1 cellular context compared by ENCODE assay signal in the genomic region with DNA sequence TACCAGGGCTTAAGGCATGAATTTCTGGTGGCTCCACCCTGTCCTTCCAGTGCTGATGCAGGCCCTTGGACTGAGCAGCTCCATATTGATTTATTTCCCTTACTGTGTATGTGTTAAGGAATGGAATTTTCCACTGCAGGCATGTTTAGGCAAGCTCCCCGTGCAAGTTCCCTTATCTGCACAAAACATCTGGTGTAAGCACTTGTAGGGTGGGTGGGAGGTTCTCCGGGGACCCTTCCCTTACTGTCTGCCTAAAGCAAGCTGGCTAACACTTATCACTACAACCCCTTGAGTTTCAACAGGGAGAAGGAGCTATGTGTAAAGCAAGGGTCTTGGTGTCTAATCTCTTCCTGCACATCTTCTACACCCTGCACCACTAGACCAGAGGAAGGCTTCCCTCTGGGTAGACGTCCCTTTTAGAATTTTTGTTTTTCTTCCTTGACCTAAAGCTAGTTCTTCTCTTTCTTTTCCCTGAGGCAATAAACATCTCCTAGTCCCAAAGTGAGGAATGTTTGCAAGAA.
TF ChIP-seq lines count a peak whose summit lies in the region.

No MANE protein-coding gene starts in this region.

TF ChIP-seq in HepG2, 621 proteins besides CTCF, POLR2A, EP300 and RAD21:
- TF ChIP-seq ONECUT2 (CRISPR knock-in tag; IDR thresholded peaks at IDR 0.05) (peak; percentile 80), ZNF564 (CRISPR knock-in tag; IDR thresholded peaks at IDR 0.05) (0 out of 2 replicates have a peak, but pooled peaks have one; percentile 64), ZNF777 (CRISPR knock-in tag; IDR thresholded peaks at IDR 0.05) (no peak), ZNF878 (CRISPR knock-in tag; IDR thresholded peaks at IDR 0.05) (no peak), SNAPC2 (CRISPR knock-in tag; IDR thresholded peaks at IDR 0.05) (no peak), SOX6 (IDR thresholded peaks at IDR 0.05) (no peak), SOX6 (CRISPR knock-in tag; IDR thresholded peaks at IDR 0.05) (0 out of 2 replicates have a peak, but pooled peaks have one; percentile 7), TP53 (CRISPR knock-in tag; conservative IDR thresholded peaks at IDR 0.05) (peak; percentile 97), SCMH1 (CRISPR knock-in tag; IDR thresholded peaks at IDR 0.05; ENCODE audit: borderline replicate concordance) (no peak), ZSCAN22 (CRISPR knock-in tag; IDR thresholded peaks at IDR 0.05) (no peak), ZNF780A (CRISPR knock-in tag; IDR thresholded peaks at IDR 0.05) (no peak), BORCS8-MEF2B (CRISPR knock-in tag; IDR thresholded peaks at IDR 0.05) (no peak), TBX3 (IDR thresholded peaks at IDR 0.05; ENCODE audit: borderline replicate concordance) (no peak), POGZ (CRISPR knock-in tag; IDR thresholded peaks at IDR 0.05) (0 out of 2 replicates have a peak, but pooled peaks have one; percentile 23)
- TF ChIP-seq, protein P1, sequence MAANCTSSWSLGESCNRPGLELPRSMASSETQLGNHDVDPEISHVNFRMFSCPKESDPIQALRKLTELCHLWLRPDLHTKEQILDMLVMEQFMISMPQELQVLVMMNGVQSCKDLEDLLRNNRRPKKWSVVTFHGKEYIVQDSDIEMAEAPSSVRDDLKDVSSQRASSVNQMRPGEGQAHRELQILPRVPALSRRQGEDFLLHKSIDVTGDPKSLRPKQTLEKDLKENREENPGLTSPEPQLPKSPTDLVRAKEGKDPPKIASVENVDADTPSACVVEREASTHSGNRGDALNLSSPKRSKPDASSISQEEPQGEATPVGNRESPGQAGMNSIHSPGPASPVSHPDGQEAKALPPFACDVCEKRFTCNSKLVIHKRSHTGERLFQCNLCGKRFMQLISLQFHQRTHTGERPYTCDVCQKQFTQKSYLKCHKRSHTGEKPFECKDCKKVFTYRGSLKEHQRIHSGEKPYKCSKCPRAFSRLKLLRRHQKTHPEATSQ (CRISPR knock-in tag; IDR thresholded peaks at IDR 0.05; ENCODE audit: borderline replicate concordance) = 0 out of 2 replicates have a peak, but pooled peaks have one; percentile 19
